Comparison of ENCODE assay signal across 1 cellular context in the genomic region with DNA sequence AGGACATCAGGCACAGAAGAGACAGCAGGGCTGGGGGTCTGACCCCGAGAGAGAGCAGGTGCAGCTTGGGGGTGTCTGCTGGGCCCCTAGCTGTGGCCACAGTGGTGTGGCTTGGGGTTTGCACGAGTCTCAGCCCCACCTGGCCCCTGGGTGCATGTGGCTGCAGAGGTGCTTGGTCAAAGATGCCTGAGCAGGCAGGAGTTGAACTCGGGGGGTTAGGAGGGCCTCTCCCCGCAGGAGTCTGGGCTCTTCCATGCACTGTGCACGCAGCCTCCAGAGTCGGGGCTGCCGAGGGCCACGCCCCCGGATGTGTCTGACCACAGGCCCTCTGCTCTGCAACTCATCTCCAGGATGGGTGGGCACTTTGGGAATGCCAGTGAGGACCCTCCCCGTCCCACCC.
TF ChIP-seq lines count a peak whose summit lies in the region.

No MANE protein-coding gene starts in this region.

TF ChIP-seq in HEK293, 187 proteins besides CTCF, POLR2A, EP300 and RAD21 (continued from another document):
- TF ChIP-seq, protein P1, sequence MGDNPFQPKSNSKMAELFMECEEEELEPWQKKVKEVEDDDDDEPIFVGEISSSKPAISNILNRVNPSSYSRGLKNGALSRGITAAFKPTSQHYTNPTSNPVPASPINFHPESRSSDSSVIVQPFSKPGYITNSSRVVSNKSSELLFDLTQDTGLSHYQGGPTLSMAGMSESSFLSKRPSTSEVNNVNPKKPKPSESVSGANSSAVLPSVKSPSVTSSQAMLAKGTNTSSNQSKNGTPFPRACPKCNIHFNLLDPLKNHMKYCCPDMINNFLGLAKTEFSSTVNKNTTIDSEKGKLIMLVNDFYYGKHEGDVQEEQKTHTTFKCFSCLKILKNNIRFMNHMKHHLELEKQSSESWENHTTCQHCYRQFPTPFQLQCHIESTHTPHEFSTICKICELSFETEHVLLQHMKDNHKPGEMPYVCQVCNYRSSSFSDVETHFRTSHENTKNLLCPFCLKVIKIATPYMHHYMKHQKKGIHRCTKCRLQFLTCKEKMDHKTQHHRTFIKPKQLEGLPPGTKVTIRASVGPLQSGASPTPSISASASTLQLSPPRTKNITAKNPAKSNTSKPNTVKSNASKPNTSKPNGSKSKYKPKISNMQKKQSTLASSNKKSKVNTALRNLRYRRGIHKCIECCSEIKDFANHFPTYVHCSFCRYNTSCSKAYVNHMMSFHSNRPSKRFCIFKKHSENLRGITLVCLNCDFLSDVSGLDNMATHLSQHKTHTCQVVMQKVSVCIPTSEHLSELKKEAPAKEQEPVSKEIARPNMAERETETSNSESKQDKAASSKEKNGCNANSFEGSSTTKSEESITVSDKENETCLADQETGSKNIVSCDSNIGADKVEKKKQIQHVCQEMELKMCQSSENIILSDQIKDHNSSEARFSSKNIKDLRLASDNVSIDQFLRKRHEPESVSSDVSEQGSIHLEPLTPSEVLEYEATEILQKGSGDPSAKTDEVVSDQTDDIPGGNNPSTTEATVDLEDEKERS (tag by site-specific recombination; IDR thresholded peaks at IDR 0.05), result no peak
